Comparison of ENCODE assay signal across 18 cellular contexts in the genomic region with DNA sequence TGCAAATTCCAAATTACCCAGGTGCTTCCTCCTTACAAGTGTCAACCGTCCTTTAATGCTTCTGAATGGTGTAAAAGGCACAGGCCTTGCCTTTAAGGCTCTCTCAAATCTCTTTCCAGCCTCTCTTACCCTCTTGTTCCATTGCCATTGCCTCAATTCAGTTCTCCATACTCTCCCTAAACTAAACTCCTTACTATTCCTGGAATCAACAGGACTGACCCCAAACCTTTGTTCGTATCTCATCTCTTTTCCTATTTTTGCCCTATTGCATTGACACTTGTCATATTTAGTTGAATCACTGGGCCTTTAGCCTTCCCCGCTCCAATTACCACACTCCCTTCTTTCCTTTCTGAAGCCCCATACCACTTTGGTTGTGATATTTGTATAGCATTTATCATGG. TPM values are rescaled to one million over a fixed set of nuclear protein-coding genes. Genes with fewer than 3 reads are reported as not detected.
DNase-seq lines count a peak whose midpoint lies in the region; ATAC-seq, FAIRE-seq and TF ChIP-seq lines count a peak whose summit lies in the region.
"Had no signal": no experiment of that assay in that cellular context is flagged by ENCODE, and none has a peak within 500 bp of the region (broad histone marks: within the 10 kb centered on the region; RNA-seq: fewer than 3 reads in every experiment).

No MANE protein-coding gene starts in this region.

- H3K4me3 Mint-ChIP-seq in Caco-2 (ENCODE audit: unreplicated experiment), result peak overlapping the region; percentile 45
- no peak overlapping the region for H3K4me3 Mint-ChIP-seq in WTC11
- no peak overlapping the region for H3K4me3 Mint-ChIP-seq in memory B cell
- no peak overlapping the region for H3K4me3 Mint-ChIP-seq in activated CD4-positive, alpha-beta memory T cell treated with anti-CD3 and anti-CD28 coated beads for 36 hours
- H3K4me3 Mint-ChIP-seq: activated CD4-positive, alpha-beta T cell treated with anti-CD3 and anti-CD28 coated beads for 36 hours; central memory CD8-positive, alpha-beta T cell; GM23338; stimulated activated naive CD8-positive, alpha-beta T cell treated with anti-CD3 and anti-CD28 coated beads, Interleukin-15, amount 100 ng/mL, for 72 hours had no signal

- intact Hi-C loops in Caco-2 (cut with micrococcal nuclease; ENCODE audit: unreplicated experiment), result loop anchor here (2.0 kb wide), 1 partner anchor 35 kb away; no protein-coding TSS in a partner anchor
- intact Hi-C loops in activated CD4-positive, alpha-beta memory T cell treated with anti-CD3 and anti-CD28 coated beads for 36 hours (cut with micrococcal nuclease), result no loop called here

- POLR2A ChIA-PET in Caco-2 (lab: Charles Lee), result no interaction called here
- POLR2A ChIA-PET in WTC11 (lab: Charles Lee), result no interaction called here
- POLR2A ChIA-PET in activated CD4-positive, alpha-beta memory T cell treated with anti-CD3 and anti-CD28 coated beads for 36 hours (lab: Charles Lee), result no interaction called here

- H3K27ac ChIP-seq in substantia nigra (ENCODE audit: low read depth, low read length, poor library complexity, severe bottlenecking), result peak overlapping the region; percentile 18
- H3K27ac ChIP-seq: parathyroid adenoma had no signal

- H3K36me3 Mint-ChIP-seq in Caco-2 (ENCODE audit: insufficient read depth, unreplicated experiment) (peaks cover 18% of the 10 kb centered on the region), WTC11 (no peaks in the 10 kb centered on the region), memory B cell (peaks cover 3% of the 10 kb centered on the region)
- H3K36me3 Mint-ChIP-seq in activated CD4-positive, alpha-beta memory T cell treated with anti-CD3 and anti-CD28 coated beads for 36 hours, result peaks cover 6% of the 10 kb centered on the region

- no peaks in the 10 kb centered on the region for H3K36me3 ChIP-seq in Caco-2 (ENCODE audit: control insufficient read depth, insufficient read depth, low read length)

- H3K4me1 ChIP-seq in Caco-2, result peaks cover 43% of the 10 kb centered on the region
- H3K4me1 ChIP-seq: parathyroid adenoma had no signal

- DNase-seq in Caco-2, result no peak
- DNase-seq in WTC11 (ENCODE audit: low spot score), result no peak
- no peak for DNase-seq in memory B cell (ENCODE audit: low spot score in 2 of 2)
- no peak for DNase-seq in substantia nigra (lab: John Stamatoyannopoulos, UW)
- DNase-seq in D721Med (ENCODE audit: insufficient read length, low spot score), result no peak
- no peak for DNase-seq in activated CD4-positive, alpha-beta memory T cell treated with anti-CD3 and anti-CD28 coated beads for 36 hours
- DNase-seq in stimulated activated CD4-positive, alpha-beta T cell treated with anti-CD3 and anti-CD28 coated beads, Interleukin-2, amount 100 ng/mL, for 24 hours, result no peak
- DNase-seq: activated CD4-positive, alpha-beta T cell treated with anti-CD3 and anti-CD28 coated beads for 36 hours; COR-L47; effector memory CD4-positive, alpha-beta T cell; NCI-H187 treated with DMSO at 0.1 percent for 48 hours; NCI-H2227 treated with DMSO at 0.1 percent for 48 hours; stimulated activated CD4-positive, alpha-beta T cell treated with anti-CD3 and anti-CD28 coated beads, Interleukin-2, amount 100 ng/mL, for 48 hours; stimulated activated naive CD8-positive, alpha-beta T cell treated with anti-CD3 and anti-CD28 coated beads, Interleukin-15, amount 100 ng/mL, for 72 hours had no signal

- ATAC-seq in WTC11, result no peak
- no peak for ATAC-seq in memory B cell (ENCODE audit: low read depth)
- ATAC-seq: activated CD4-positive, alpha-beta T cell treated with anti-CD3 and anti-CD28 coated beads for 36 hours; GM23338; stimulated activated naive CD8-positive, alpha-beta T cell treated with anti-CD3 and anti-CD28 coated beads, Interleukin-15, amount 100 ng/mL, for 72 hours had no signal

- no peaks in the 10 kb centered on the region for H3K27me3 ChIP-seq in Caco-2 (replicated peaks; ENCODE audit: control insufficient read depth, insufficient read depth, low read length)

- CTCF ChIA-PET in Caco-2 (lab: Charles Lee) (interaction anchor here (1.0 kb wide), 1 partner anchor 135 kb away, joined by 3 read pairs; no protein-coding TSS in a partner anchor), WTC11 (lab: Charles Lee) (interaction anchor here (0.9 kb wide), 1 partner anchor 97 kb away, joined by 3 read pairs; no protein-coding TSS in a partner anchor)
- CTCF ChIA-PET in activated CD4-positive, alpha-beta memory T cell treated with anti-CD3 and anti-CD28 coated beads for 36 hours (lab: Charles Lee), result interaction anchor here (1.2 kb wide), 1 partner anchor 87 kb away, joined by 5 read pairs; no protein-coding TSS in a partner anchor

- no peaks in the 10 kb centered on the region for H3K9me3 ChIP-seq in Caco-2

- no peaks in the 10 kb centered on the region for H3K9me3 Mint-ChIP-seq in Caco-2 (ENCODE audit: unreplicated experiment)
- H3K9me3 Mint-ChIP-seq in WTC11, result no peaks in the 10 kb centered on the region; the same call in 1 of the 2 replicates
- H3K9me3 Mint-ChIP-seq in memory B cell, result no peaks in the 10 kb centered on the region
- no peaks in the 10 kb centered on the region for H3K9me3 Mint-ChIP-seq in activated CD4-positive, alpha-beta memory T cell treated with anti-CD3 and anti-CD28 coated beads for 36 hours
- H3K9me3 Mint-ChIP-seq: central memory CD8-positive, alpha-beta T cell; GM23338 had no signal

- no TSS peak for BruUV-seq in Caco-2 (replicated peaks; lab: Mats Ljungman, UMichigan)

- no peak for TF ChIP-seq CTCF in Caco-2 (IDR thresholded peaks at IDR 0.05; ENCODE audit: insufficient read depth in 1 of 2, low read depth in 1 of 2, low read length in 1 of 2, severe bottlenecking in 1 of 2, unreplicated experiment in 1 of 2)
- no peak for TF ChIP-seq CTCF in WTC11 (IDR thresholded peaks at IDR 0.05)
- no peak for TF ChIP-seq CTCF in D721Med (IDR thresholded peaks at IDR 0.05; ENCODE audit: insufficient read depth, missing control alignments)

- no peaks in the 10 kb centered on the region for H3K27me3 Mint-ChIP-seq in Caco-2 (ENCODE audit: insufficient read depth, unreplicated experiment)
- H3K27me3 Mint-ChIP-seq in WTC11 (ENCODE audit: low read depth), result no peaks in the 10 kb centered on the region
- H3K27me3 Mint-ChIP-seq in memory B cell, result no peaks in the 10 kb centered on the region
- peaks cover 2% of the 10 kb centered on the region for H3K27me3 Mint-ChIP-seq in activated CD4-positive, alpha-beta memory T cell treated with anti-CD3 and anti-CD28 coated beads for 36 hours
- H3K27me3 Mint-ChIP-seq: activated CD4-positive, alpha-beta T cell treated with anti-CD3 and anti-CD28 coated beads for 36 hours; central memory CD8-positive, alpha-beta T cell; stimulated activated naive CD8-positive, alpha-beta T cell treated with anti-CD3 and anti-CD28 coated beads, Interleukin-15, amount 100 ng/mL, for 72 hours had no signal

- H3K27ac Mint-ChIP-seq in Caco-2 (ENCODE audit: unreplicated experiment) (peak overlapping the region; percentile 74), WTC11 (peak overlapping the region; percentile 2; the same call in 1 of the 2 replicates), memory B cell (peak overlapping the region; percentile 39)
- no peak overlapping the region for H3K27ac Mint-ChIP-seq in activated CD4-positive, alpha-beta memory T cell treated with anti-CD3 and anti-CD28 coated beads for 36 hours
- H3K27ac Mint-ChIP-seq: activated CD4-positive, alpha-beta T cell treated with anti-CD3 and anti-CD28 coated beads for 36 hours; stimulated activated naive CD8-positive, alpha-beta T cell treated with anti-CD3 and anti-CD28 coated beads, Interleukin-15, amount 100 ng/mL, for 72 hours had no signal

- no peak overlapping the region for H3K4me3 ChIP-seq in Caco-2 (ENCODE audit: low read depth, low read length)
- H3K4me3 ChIP-seq: GM23338 had no signal

- no peak for FAIRE-seq in D721Med (lab: Jason Lieb, UNC)
- FAIRE-seq: GM18507 had no signal

- H3K4me1 Mint-ChIP-seq in Caco-2 (ENCODE audit: low read depth, unreplicated experiment) (peaks cover 28% of the 10 kb centered on the region), WTC11 (peaks cover 29% of the 10 kb centered on the region), memory B cell (peaks cover 30% of the 10 kb centered on the region)
- H3K4me1 Mint-ChIP-seq in activated CD4-positive, alpha-beta memory T cell treated with anti-CD3 and anti-CD28 coated beads for 36 hours (ENCODE audit: low read depth), result peaks cover 15% of the 10 kb centered on the region

TF ChIP-seq in WTC11, 78 proteins besides CTCF, POLR2A, EP300 and RAD21 (continues in another document):
- no peak for TF ChIP-seq ATF1 (CRISPR knock-in tag; IDR thresholded peaks at IDR 0.05)
- TF ChIP-seq ZNF396 (CRISPR knock-in tag; IDR thresholded peaks at IDR 0.05; ENCODE audit: borderline replicate concordance), result no peak
- TF ChIP-seq, protein P1, sequence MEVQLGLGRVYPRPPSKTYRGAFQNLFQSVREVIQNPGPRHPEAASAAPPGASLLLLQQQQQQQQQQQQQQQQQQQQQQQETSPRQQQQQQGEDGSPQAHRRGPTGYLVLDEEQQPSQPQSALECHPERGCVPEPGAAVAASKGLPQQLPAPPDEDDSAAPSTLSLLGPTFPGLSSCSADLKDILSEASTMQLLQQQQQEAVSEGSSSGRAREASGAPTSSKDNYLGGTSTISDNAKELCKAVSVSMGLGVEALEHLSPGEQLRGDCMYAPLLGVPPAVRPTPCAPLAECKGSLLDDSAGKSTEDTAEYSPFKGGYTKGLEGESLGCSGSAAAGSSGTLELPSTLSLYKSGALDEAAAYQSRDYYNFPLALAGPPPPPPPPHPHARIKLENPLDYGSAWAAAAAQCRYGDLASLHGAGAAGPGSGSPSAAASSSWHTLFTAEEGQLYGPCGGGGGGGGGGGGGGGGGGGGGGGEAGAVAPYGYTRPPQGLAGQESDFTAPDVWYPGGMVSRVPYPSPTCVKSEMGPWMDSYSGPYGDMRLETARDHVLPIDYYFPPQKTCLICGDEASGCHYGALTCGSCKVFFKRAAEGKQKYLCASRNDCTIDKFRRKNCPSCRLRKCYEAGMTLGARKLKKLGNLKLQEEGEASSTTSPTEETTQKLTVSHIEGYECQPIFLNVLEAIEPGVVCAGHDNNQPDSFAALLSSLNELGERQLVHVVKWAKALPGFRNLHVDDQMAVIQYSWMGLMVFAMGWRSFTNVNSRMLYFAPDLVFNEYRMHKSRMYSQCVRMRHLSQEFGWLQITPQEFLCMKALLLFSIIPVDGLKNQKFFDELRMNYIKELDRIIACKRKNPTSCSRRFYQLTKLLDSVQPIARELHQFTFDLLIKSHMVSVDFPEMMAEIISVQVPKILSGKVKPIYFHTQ (CRISPR knock-in tag; IDR thresholded peaks at IDR 0.05), result no peak
- no peak for TF ChIP-seq GRHL2 (CRISPR knock-in tag; IDR thresholded peaks at IDR 0.05; ENCODE audit: insufficient replicate concordance, severe bottlenecking)
- no peak for TF ChIP-seq TEAD4 (CRISPR knock-in tag; IDR thresholded peaks at IDR 0.05)
- TF ChIP-seq, protein P2, sequence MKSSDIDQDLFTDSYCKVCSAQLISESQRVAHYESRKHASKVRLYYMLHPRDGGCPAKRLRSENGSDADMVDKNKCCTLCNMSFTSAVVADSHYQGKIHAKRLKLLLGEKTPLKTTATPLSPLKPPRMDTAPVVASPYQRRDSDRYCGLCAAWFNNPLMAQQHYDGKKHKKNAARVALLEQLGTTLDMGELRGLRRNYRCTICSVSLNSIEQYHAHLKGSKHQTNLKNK (CRISPR knock-in tag; IDR thresholded peaks at IDR 0.05), result no peak

RNA-seq across cellular contexts. Expression of a gene that starts 3.9 kb away (rescaled TPM):
- total RNA-seq in Caco-2 (2022) (195 and 197 TPM in 2 replicates), WTC11 (2021) (17.2 to 18.8 TPM (median 18.1 TPM) in 3 replicates)
- 10 to 100 TPM; 40.4 to 42.3 TPM for total RNA-seq in activated CD4-positive, alpha-beta memory T cell treated with anti-CD3 and anti-CD28 coated beads for 36 hours
